21 cellular contexts compared by ENCODE assay signal in genomic region chr3:185724761-185725160, GRCh38.
A peak's percentile ranks its signal among the peaks of the same experiment; 100 is the strongest.
DNase-seq lines count a peak whose midpoint lies in the region; ATAC-seq and TF ChIP-seq lines count a peak whose summit lies in the region.
"Had no signal": no experiment of that assay in that cellular context is flagged by ENCODE, and none has a peak within 500 bp of the region (broad histone marks: within the 10 kb centered on the region; RNA-seq: fewer than 3 reads in every experiment).

No MANE protein-coding gene starts in this region.

- H3K36me3 ChIP-seq in cardiac muscle cell (no peaks in the 10 kb centered on the region), right atrium auricular region (no peaks in the 10 kb centered on the region)

- H3K27me3 ChIP-seq in cardiac muscle cell (no peaks in the 10 kb centered on the region), right atrium auricular region (no peaks in the 10 kb centered on the region)

- H3K4me3 Mint-ChIP-seq in type B pancreatic cell, result no peak overlapping the region
- H3K4me3 Mint-ChIP-seq: CD4-positive, alpha-beta memory T cell; stimulated activated effector memory CD8-positive, alpha-beta T cell treated with anti-CD3 and anti-CD28 coated beads, Interleukin-12 subunit alpha, Interleukin-12 subunit beta, amount 100 ng/mL, for 72 hours had no signal

- no peaks in the 10 kb centered on the region for H3K9me3 Mint-ChIP-seq in type B pancreatic cell
- H3K9me3 Mint-ChIP-seq: stimulated activated effector memory CD8-positive, alpha-beta T cell treated with anti-CD3 and anti-CD28 coated beads, Interleukin-12 subunit alpha, Interleukin-12 subunit beta, amount 100 ng/mL, for 72 hours had no signal

- no peak for ATAC-seq in HG02642 (IDR thresholded peaks at IDR 0.05; ENCODE audit: poor library complexity, unreplicated experiment)
- ATAC-seq: stimulated activated effector memory CD8-positive, alpha-beta T cell treated with anti-CD3 and anti-CD28 coated beads, Interleukin-12 subunit alpha, Interleukin-12 subunit beta, amount 100 ng/mL, for 72 hours had no signal

- H3K36me3 Mint-ChIP-seq in type B pancreatic cell, result peaks cover 29% of the 10 kb centered on the region
- H3K36me3 Mint-ChIP-seq: CD4-positive, alpha-beta memory T cell had no signal

- H3K9me3 ChIP-seq in cardiac muscle cell (ENCODE audit: low read depth), result no peaks in the 10 kb centered on the region
- H3K9me3 ChIP-seq in right atrium auricular region, result no peaks in the 10 kb centered on the region

- DNase-seq in cardiac muscle cell (ENCODE audit: low read depth in 1 of 2, low spot score in 1 of 2) (peak in 1 of 2 donors; percentile 66), right atrium auricular region (ENCODE audit: low spot score) (no peak), astrocyte of the hippocampus (ENCODE audit: low read depth, low spot score) (peak; percentile 62), foreskin fibroblast (peak; percentile 81 to 87), type B pancreatic cell (ENCODE audit: extremely low spot score, unreplicated experiment) (no peak), T1000 (lab: John Stamatoyannopoulos, UW) (no peak), NCI-H2227 (lab: John Stamatoyannopoulos, UW; ENCODE audit: unreplicated experiment) (no peak)
- DNase-seq: activated CD4-positive, alpha-beta T cell treated with anti-CD3 and anti-CD28 coated beads for 1 hour; activated CD8-positive, alpha-beta memory T cell treated with anti-CD3 and anti-CD28 coated beads, Interleukin-2, amount 50 U/mL, for 48 hours; activated naive CD4-positive, alpha-beta T cell treated with Interleukin-2 at 50 U/mL for 16 hours; CD4-positive, alpha-beta memory T cell; effector memory CD4-positive, alpha-beta T cell; H7; NCI-H1092; NCI-H2171; NK-92 treated with Interleukin-12 subunit alpha and Interleukin-12 subunit beta, amount 100 ng/mL, for 24 hours; nucleus accumbens; SHP77 treated with DMSO at 0.1 percent for 48 hours had no signal

- H3K4me1 ChIP-seq in cardiac muscle cell (ENCODE audit: low read depth), result no peaks in the 10 kb centered on the region
- no peaks in the 10 kb centered on the region for H3K4me1 ChIP-seq in right atrium auricular region

- TF ChIP-seq CTCF in cardiac muscle cell (IDR thresholded peaks at IDR 0.05; ENCODE audit: low read depth, low read length), result no peak
- TF ChIP-seq CTCF in right atrium auricular region (IDR thresholded peaks at IDR 0.05), result no peak
- TF ChIP-seq CTCF in foreskin fibroblast (IDR thresholded peaks at IDR 0.05; ENCODE audit: low read depth, low read length), result no peak
- TF ChIP-seq CTCF in type B pancreatic cell (conservative IDR thresholded peaks at IDR 0.05), result no peak

- no peak overlapping the region for H3K4me3 ChIP-seq in cardiac muscle cell
- H3K4me3 ChIP-seq in right atrium auricular region, result no peak overlapping the region
- H3K4me3 ChIP-seq in foreskin fibroblast (ENCODE audit: low read depth in 1 of 2, low read length in 2 of 2), result no peak overlapping the region
- H3K4me3 ChIP-seq: skin epidermis had no signal

- peak overlapping the region; percentile 27 for H3K27ac Mint-ChIP-seq in type B pancreatic cell
- H3K27ac Mint-ChIP-seq: stimulated activated effector memory CD8-positive, alpha-beta T cell treated with anti-CD3 and anti-CD28 coated beads, Interleukin-12 subunit alpha, Interleukin-12 subunit beta, amount 100 ng/mL, for 72 hours had no signal

- H3K4me1 Mint-ChIP-seq in type B pancreatic cell (ENCODE audit: unreplicated experiment), result peaks cover 44% of the 10 kb centered on the region
- H3K4me1 Mint-ChIP-seq: CD4-positive, alpha-beta memory T cell; stimulated activated effector memory CD8-positive, alpha-beta T cell treated with anti-CD3 and anti-CD28 coated beads, Interleukin-12 subunit alpha, Interleukin-12 subunit beta, amount 100 ng/mL, for 72 hours had no signal

- H3K27ac ChIP-seq in cardiac muscle cell (peak overlapping the region; percentile 32), right atrium auricular region (no peak overlapping the region)
- H3K27ac ChIP-seq: skin epidermis had no signal

- no peaks in the 10 kb centered on the region for H3K27me3 Mint-ChIP-seq in type B pancreatic cell

Comparison
In these comparisons a context has a peak if more than half of its experiments do, and no peak if none do; other contexts are left out.
1. DNase-seq: peak in astrocyte of the hippocampus (single experiment) and foreskin fibroblast (2 of 2); none in right atrium auricular region (single experiment), type B pancreatic cell (single experiment), T1000 (single experiment) and NCI-H2227 (single experiment).